Comparison of ENCODE assay signal across 14 cellular contexts in genomic region chr20:38450412-38450975, GRCh38. TPM values are rescaled to one million over a fixed set of nuclear protein-coding genes. Genes with fewer than 3 reads are reported as not detected.
DNase-seq lines count a peak whose midpoint lies in the region; ATAC-seq and TF ChIP-seq lines count a peak whose summit lies in the region.
"Had no signal": no experiment of that assay in that cellular context is flagged by ENCODE, and none has a peak within 500 bp of the region (broad histone marks: within the 10 kb centered on the region; RNA-seq: fewer than 3 reads in every experiment).

No MANE protein-coding gene starts in this region.

- ATAC-seq in left cardiac atrium (no peak), HG03196 (IDR thresholded peaks at IDR 0.05; ENCODE audit: unreplicated experiment) (no peak)

- 90% methylated on average over 7 of the region's 7 CpGs for WGBS in esophagus muscularis mucosa

- H3K4me1 ChIP-seq in esophagus muscularis mucosa: peaks cover 12 to 29% (median 25%) of the 10 kb centered on the region in 4 donors

- H3K36me3 Mint-ChIP-seq in activated T-helper 2 cell treated with anti-CD3 and anti-CD28 coated beads, Interferon-gamma antibody, Interleukin-2, Interleukin-4, amounts not matched to agents 10 μg/mL and 5 μg/mL and 100 μg/mL, durations not matched to agents 14 hours and 24 hours and 36 hours (ENCODE audit: low read depth): peaks cover 33% of the 10 kb centered on the region

- no peaks in the 10 kb centered on the region for H3K27me3 ChIP-seq in esophagus muscularis mucosa

- no peak for TF ChIP-seq POLR2A in esophagus muscularis mucosa (IDR thresholded peaks at IDR 0.05; ENCODE audit: low read depth)

- H3K27me3 Mint-ChIP-seq in activated T-helper 2 cell treated with anti-CD3 and anti-CD28 coated beads, Interferon-gamma antibody, Interleukin-2, Interleukin-4, amounts not matched to agents 10 μg/mL and 5 μg/mL and 100 μg/mL, durations not matched to agents 14 hours and 24 hours and 36 hours (ENCODE audit: low read depth): no peaks in the 10 kb centered on the region

- H3K9me3 ChIP-seq in esophagus muscularis mucosa: no peaks in the 10 kb centered on the region
- H3K9me3 ChIP-seq: Caco-2 had no signal

- DNase-seq in cardiac septum (ENCODE audit: low spot score): peak; percentile 77
- DNase-seq in left cardiac atrium: no peak
- DNase-seq in activated T-helper 2 cell treated with anti-CD3 and anti-CD28 coated beads, Interferon-gamma antibody, Interleukin-2, Interleukin-4, amounts not matched to agents 10 μg/mL and 5 μg/mL and 100 μg/mL, durations not matched to agents 14 hours and 24 hours and 36 hours (ENCODE audit: low spot score): no peak
- peak; percentile 44 to 91 for DNase-seq in lung microvascular endothelial cell (ENCODE audit: low read depth in 2 of 2)
- no peak for DNase-seq in esophagus muscularis mucosa (ENCODE audit: extremely low spot score)
- DNase-seq in NCI-H345 treated with DMSO at 0.1 percent for 48 hours (lab: John Stamatoyannopoulos, UW; ENCODE audit: unreplicated experiment): no peak
- no peak for DNase-seq in hippocampal formation (lab: John Stamatoyannopoulos, UW)
- DNase-seq: NCI-H2081, NCI-H82, Right ventricle myocardium superior had no signal

- no peak overlapping the region for H3K4me3 ChIP-seq in esophagus muscularis mucosa
- H3K4me3 ChIP-seq: coronary artery, skin epidermis had no signal

- TF ChIP-seq EP300 in esophagus muscularis mucosa (IDR thresholded peaks at IDR 0.05): no peak

- peaks cover 9 to 33% (median 30%) of the 10 kb centered on the region in 4 donors for H3K36me3 ChIP-seq in esophagus muscularis mucosa

- peak overlapping the region; percentile 18 for H3K27ac Mint-ChIP-seq in activated T-helper 2 cell treated with anti-CD3 and anti-CD28 coated beads, Interferon-gamma antibody, Interleukin-2, Interleukin-4, amounts not matched to agents 10 μg/mL and 5 μg/mL and 100 μg/mL, durations not matched to agents 14 hours and 24 hours and 36 hours

- intact Hi-C loops in cardiac septum (cut with DNase I): no loop called here
- intact Hi-C loops in left cardiac atrium (cut with DNase I): no loop called here
- intact Hi-C loops in activated T-helper 2 cell treated with anti-CD3 and anti-CD28 coated beads, Interferon-gamma antibody, Interleukin-2, Interleukin-4, amounts not matched to agents 10 μg/mL and 5 μg/mL and 100 μg/mL, durations not matched to agents 14 hours and 24 hours and 36 hours (cut with micrococcal nuclease): no loop called here
- intact Hi-C loops in esophagus muscularis mucosa (cut with DNase I): no loop called here

- no peaks in the 10 kb centered on the region for H3K9me3 Mint-ChIP-seq in activated T-helper 2 cell treated with anti-CD3 and anti-CD28 coated beads, Interferon-gamma antibody, Interleukin-2, Interleukin-4, amounts not matched to agents 10 μg/mL and 5 μg/mL and 100 μg/mL, durations not matched to agents 14 hours and 24 hours and 36 hours

- no peak overlapping the region for H3K27ac ChIP-seq in esophagus muscularis mucosa (replicated peaks in 1 of 4)
- H3K27ac ChIP-seq: coronary artery, skin epidermis had no signal

- no peak for TF ChIP-seq CTCF in esophagus muscularis mucosa (IDR thresholded peaks at IDR 0.05)

- no peak overlapping the region for H3K4me3 Mint-ChIP-seq in activated T-helper 2 cell treated with anti-CD3 and anti-CD28 coated beads, Interferon-gamma antibody, Interleukin-2, Interleukin-4, amounts not matched to agents 10 μg/mL and 5 μg/mL and 100 μg/mL, durations not matched to agents 14 hours and 24 hours and 36 hours (ENCODE audit: low read depth)

- peaks cover 41% of the 10 kb centered on the region for H3K4me1 Mint-ChIP-seq in activated T-helper 2 cell treated with anti-CD3 and anti-CD28 coated beads, Interferon-gamma antibody, Interleukin-2, Interleukin-4, amounts not matched to agents 10 μg/mL and 5 μg/mL and 100 μg/mL, durations not matched to agents 14 hours and 24 hours and 36 hours (ENCODE audit: low read depth)

RNA-seq across cellular contexts. Expression of gene SNHG17, which starts 15.4 kb away (rescaled TPM):
- 10.6 TPM for total RNA-seq in cardiac septum
- 10 to 100 TPM in 1 of 2 donors, 1 to 10 TPM in 1; 7.9 to 35.0 TPM for total RNA-seq in left cardiac atrium
- total RNA-seq in activated T-helper 2 cell treated with anti-CD3 and anti-CD28 coated beads, Interferon-gamma antibody, Interleukin-2, Interleukin-4, amounts not matched to agents 10 μg/mL and 5 μg/mL and 100 μg/mL, durations not matched to agents 14 hours and 24 hours and 36 hours: 78.7 and 83.7 TPM in 2 replicates
- total RNA-seq in lung microvascular endothelial cell: 3.1 and 4.0 TPM in 2 replicates
- total RNA-seq in esophagus muscularis mucosa: 10 to 100 TPM; 12.8 to 19.4 (median 18.6) TPM

RNA-seq across cellular contexts. Expression of gene RALGAPB, which starts 22.1 kb away (rescaled TPM):
- total RNA-seq in cardiac septum (27.6 TPM), left cardiac atrium (10 to 100 TPM; 19.5 to 27.2 TPM), lung microvascular endothelial cell (13.9 and 14.8 TPM in 2 replicates), esophagus muscularis mucosa (10 to 100 TPM; 31.5 to 37.4 (median 35.5) TPM)
- total RNA-seq in activated T-helper 2 cell treated with anti-CD3 and anti-CD28 coated beads, Interferon-gamma antibody, Interleukin-2, Interleukin-4, amounts not matched to agents 10 μg/mL and 5 μg/mL and 100 μg/mL, durations not matched to agents 14 hours and 24 hours and 36 hours: 30.0 and 33.1 TPM in 2 replicates

Comparison
In these comparisons a context has a peak if more than half of its experiments do, and no peak if none do; other contexts are left out.
1. DNase-seq: peak in cardiac septum (single experiment) and lung microvascular endothelial cell (2 of 2); none in left cardiac atrium (single experiment), activated T-helper 2 cell treated with anti-CD3 and anti-CD28 coated beads, Interferon-gamma antibody, Interleukin-2, Interleukin-4, amounts not matched to agents 10 μg/mL and 5 μg/mL and 100 μg/mL, durations not matched to agents 14 hours and 24 hours and 36 hours (single experiment), esophagus muscularis mucosa (single experiment), NCI-H345 treated with DMSO at 0.1 percent for 48 hours (single experiment) and hippocampal formation (0 of 2).